ENCODE assay signal across 1 cellular context in the genomic region with DNA sequence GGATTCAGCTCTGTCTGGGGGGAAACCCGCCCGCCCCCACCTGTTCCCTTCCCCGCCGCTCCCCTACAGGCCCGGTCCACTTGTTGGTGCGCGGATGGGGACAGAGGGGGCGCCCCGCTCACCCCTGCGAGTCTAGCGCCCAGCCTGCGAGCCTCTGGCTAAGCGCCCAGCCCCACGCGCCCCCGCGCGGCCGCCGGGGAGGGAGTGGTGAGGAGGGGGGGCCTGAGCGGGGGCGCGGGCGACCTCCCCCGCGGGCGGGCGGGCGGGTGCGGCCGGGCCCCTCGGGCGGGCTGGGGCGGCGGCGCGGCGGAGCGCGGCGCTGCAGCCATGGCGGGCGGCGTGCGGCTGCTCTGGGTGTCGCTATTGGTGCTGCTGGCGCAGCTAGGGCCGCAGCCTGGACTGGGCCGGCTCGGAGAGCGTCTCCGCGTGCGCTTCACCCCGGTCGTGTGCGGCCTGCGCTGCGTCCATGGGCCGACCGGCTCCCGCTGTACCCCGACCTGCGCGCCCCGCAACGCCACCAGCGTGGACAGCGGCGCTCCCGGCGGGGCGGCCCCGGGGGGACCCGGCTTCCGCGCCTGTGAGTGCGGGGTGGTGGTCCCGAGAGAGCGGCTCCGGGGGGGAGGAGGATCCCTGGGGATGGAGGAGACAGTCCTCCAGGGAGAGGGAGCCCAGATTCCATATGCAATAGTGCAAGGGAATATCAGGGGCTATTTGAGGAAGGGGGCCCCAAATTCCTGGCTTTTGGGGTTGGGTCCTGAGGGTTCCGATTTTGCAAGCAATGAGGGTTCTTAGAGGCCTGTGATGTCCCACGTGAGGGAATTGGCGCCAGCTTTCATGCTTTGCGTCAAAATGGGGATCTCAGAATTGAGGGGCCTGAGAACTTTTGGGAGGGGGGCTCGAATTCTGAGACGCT.
TF ChIP-seq lines count a peak whose summit lies in the region.

A gene with protein sequence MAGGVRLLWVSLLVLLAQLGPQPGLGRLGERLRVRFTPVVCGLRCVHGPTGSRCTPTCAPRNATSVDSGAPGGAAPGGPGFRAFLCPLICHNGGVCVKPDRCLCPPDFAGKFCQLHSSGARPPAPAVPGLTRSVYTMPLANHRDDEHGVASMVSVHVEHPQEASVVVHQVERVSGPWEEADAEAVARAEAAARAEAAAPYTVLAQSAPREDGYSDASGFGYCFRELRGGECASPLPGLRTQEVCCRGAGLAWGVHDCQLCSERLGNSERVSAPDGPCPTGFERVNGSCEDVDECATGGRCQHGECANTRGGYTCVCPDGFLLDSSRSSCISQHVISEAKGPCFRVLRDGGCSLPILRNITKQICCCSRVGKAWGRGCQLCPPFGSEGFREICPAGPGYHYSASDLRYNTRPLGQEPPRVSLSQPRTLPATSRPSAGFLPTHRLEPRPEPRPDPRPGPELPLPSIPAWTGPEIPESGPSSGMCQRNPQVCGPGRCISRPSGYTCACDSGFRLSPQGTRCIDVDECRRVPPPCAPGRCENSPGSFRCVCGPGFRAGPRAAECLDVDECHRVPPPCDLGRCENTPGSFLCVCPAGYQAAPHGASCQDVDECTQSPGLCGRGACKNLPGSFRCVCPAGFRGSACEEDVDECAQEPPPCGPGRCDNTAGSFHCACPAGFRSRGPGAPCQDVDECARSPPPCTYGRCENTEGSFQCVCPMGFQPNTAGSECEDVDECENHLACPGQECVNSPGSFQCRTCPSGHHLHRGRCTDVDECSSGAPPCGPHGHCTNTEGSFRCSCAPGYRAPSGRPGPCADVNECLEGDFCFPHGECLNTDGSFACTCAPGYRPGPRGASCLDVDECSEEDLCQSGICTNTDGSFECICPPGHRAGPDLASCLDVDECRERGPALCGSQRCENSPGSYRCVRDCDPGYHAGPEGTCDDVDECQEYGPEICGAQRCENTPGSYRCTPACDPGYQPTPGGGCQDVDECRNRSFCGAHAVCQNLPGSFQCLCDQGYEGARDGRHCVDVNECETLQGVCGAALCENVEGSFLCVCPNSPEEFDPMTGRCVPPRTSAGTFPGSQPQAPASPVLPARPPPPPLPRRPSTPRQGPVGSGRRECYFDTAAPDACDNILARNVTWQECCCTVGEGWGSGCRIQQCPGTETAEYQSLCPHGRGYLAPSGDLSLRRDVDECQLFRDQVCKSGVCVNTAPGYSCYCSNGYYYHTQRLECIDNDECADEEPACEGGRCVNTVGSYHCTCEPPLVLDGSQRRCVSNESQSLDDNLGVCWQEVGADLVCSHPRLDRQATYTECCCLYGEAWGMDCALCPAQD (N-terminal part only) (plus strand): TSS at position 309 of the 913 bp plus-strand sequence. CDS start 19 bp downstream, at position 328.

TF ChIP-seq in neural cell, 6 proteins besides CTCF, POLR2A, EP300 and RAD21:
- TF ChIP-seq TAF1 (IDR thresholded peaks at IDR 0.05; ENCODE audit: low read depth): no peak
- no peak for TF ChIP-seq MXI1 (conservative IDR thresholded peaks at IDR 0.05; ENCODE audit: poor library complexity, severe bottlenecking)
- no peak for TF ChIP-seq POLR2AphosphoS5 (IDR thresholded peaks at IDR 0.05)
- TF ChIP-seq EZH2 (IDR thresholded peaks at IDR 0.05; ENCODE audit: borderline replicate concordance, insufficient read depth, low read length, poor library complexity, severe bottlenecking): no peak
TF ChIP-seq in neural cell: peak in this region for 0.
